24 cellular contexts compared by ENCODE assay signal in the genomic region with DNA sequence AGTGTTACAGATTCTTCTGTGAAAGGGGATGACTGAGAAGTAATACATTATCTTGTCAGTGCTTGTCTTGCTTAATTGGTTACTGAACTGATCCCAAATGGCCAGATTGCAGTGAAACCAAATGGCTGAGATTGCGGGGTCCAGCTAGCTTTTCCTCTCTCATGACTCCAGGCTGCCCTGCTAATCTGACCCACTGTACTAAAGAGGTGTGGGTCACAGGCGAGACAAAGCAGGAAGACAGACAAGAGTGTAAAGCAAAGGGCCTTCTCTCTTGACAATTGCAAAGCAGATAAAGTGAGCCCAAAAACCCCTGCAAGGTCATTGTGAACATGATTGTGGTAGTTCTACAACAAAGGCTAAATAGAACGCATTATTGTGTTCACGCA. TPM values are rescaled to one million over a fixed set of nuclear protein-coding genes. Genes with fewer than 3 reads are reported as not detected.
A peak's percentile ranks its signal among the peaks of the same experiment; 100 is the strongest.
DNase-seq lines count a peak whose midpoint lies in the region; ATAC-seq and TF ChIP-seq lines count a peak whose summit lies in the region.
"Had no signal": no experiment of that assay in that cellular context is flagged by ENCODE, and none has a peak within 500 bp of the region (broad histone marks: within the 10 kb centered on the region; RNA-seq: fewer than 3 reads in every experiment).

No MANE protein-coding gene starts in this region.

- intact Hi-C loops in left ventricle myocardium inferior (cut with micrococcal nuclease) (no loop called here), left cardiac atrium (cut with DNase I) (no loop called here)

- no peaks in the 10 kb centered on the region for H3K79me2 ChIP-seq in trophoblast cell (ENCODE audit: control insufficient read depth, insufficient read depth, low read length, poor library complexity)

- no peak overlapping the region for H2AK5ac ChIP-seq in trophoblast cell (ENCODE audit: low read length)

- peaks cover 4% of the 10 kb centered on the region for H3K36me3 Mint-ChIP-seq in glutamatergic neuron (ENCODE audit: unreplicated experiment)

- H3K4me3 Mint-ChIP-seq in glutamatergic neuron (ENCODE audit: unreplicated experiment): peak overlapping the region; percentile 54

- H3K36me3 ChIP-seq in left ventricle myocardium inferior: no peaks in the 10 kb centered on the region
- no peaks in the 10 kb centered on the region for H3K36me3 ChIP-seq in trophoblast cell (ENCODE audit: control insufficient read depth in 1 of 2, insufficient read depth in 2 of 2, low read length in 2 of 2)
- H3K36me3 ChIP-seq: BE2C had no signal

- H4K12ac ChIP-seq in trophoblast cell (ENCODE audit: low read depth, low read length): no peak overlapping the region

- no peak overlapping the region for H4K8ac ChIP-seq in trophoblast cell (ENCODE audit: low read depth, low read length)

- no peak overlapping the region for H3K4ac ChIP-seq in trophoblast cell (ENCODE audit: low read depth, low read length)

- H2BK5ac ChIP-seq in trophoblast cell (ENCODE audit: low read depth, low read length, poor library complexity): no peak overlapping the region

- H3K9me3 ChIP-seq in left ventricle myocardium inferior (replicated peaks) (no peaks in the 10 kb centered on the region), trophoblast cell (ENCODE audit: insufficient read depth, low read depth, low read length) (peaks cover 2% of the 10 kb centered on the region)
- H3K9me3 ChIP-seq: BE2C had no signal

- no peak overlapping the region for H3K4me2 ChIP-seq in trophoblast cell (ENCODE audit: low read length)

- no peak overlapping the region for H3K18ac ChIP-seq in trophoblast cell (ENCODE audit: low read length)

- ATAC-seq in left cardiac atrium (no peak), GM21619 (IDR thresholded peaks at IDR 0.05; ENCODE audit: unreplicated experiment) (no peak)
- ATAC-seq: Panc1 had no signal

- peak overlapping the region; percentile 75 for H3K9ac ChIP-seq in trophoblast cell (ENCODE audit: low read length)

- H3K27me3 Mint-ChIP-seq in glutamatergic neuron (ENCODE audit: unreplicated experiment): peaks cover 11% of the 10 kb centered on the region

- H3K4me1 Mint-ChIP-seq in glutamatergic neuron (ENCODE audit: low read depth, unreplicated experiment): peaks cover 4% of the 10 kb centered on the region

- H3K4me1 ChIP-seq in left ventricle myocardium inferior: peaks cover 32% of the 10 kb centered on the region
- peaks cover 0 to 2% of the 10 kb centered on the region in 2 experiments for H3K4me1 ChIP-seq in trophoblast cell (ENCODE audit: control insufficient read depth in 1 of 2, insufficient read depth in 2 of 2, low read length in 2 of 2)
- H3K4me1 ChIP-seq: BE2C had no signal

- no CpG with 5 or more reads among the region's 4 CpGs for WGBS in trophoblast cell (ENCODE audit: extremely low coverage, insufficient coverage, insufficient read length)

- H3K4me3 ChIP-seq in left ventricle myocardium inferior: peak overlapping the region; percentile 83
- H3K4me3 ChIP-seq in trophoblast cell (ENCODE audit: low read depth, low read length): no peak overlapping the region

- no peak overlapping the region for H3K27ac Mint-ChIP-seq in glutamatergic neuron (ENCODE audit: unreplicated experiment)
- H3K27ac Mint-ChIP-seq: CD14-positive monocyte; CD8-positive, alpha-beta memory T cell had no signal

- H2BK120ac ChIP-seq in trophoblast cell (ENCODE audit: insufficient read depth, low read length, poor library complexity): no peak overlapping the region

- no peak overlapping the region for H3K23ac ChIP-seq in trophoblast cell (ENCODE audit: low read length)

- no peak overlapping the region for H3K27ac ChIP-seq in left ventricle myocardium inferior (replicated peaks)
- no peak overlapping the region for H3K27ac ChIP-seq in trophoblast cell (ENCODE audit: low read depth, low read length)
- H3K27ac ChIP-seq: 22Rv1, RWPE1 had no signal

- H2BK12ac ChIP-seq in trophoblast cell (ENCODE audit: low read length): no peak overlapping the region

- peak; percentile 22 for DNase-seq in DMS153 treated with DMSO at 0.1 percent for 48 hours (lab: John Stamatoyannopoulos, UW; ENCODE audit: unreplicated experiment)
- DNase-seq in DMS153 (lab: John Stamatoyannopoulos, UW): no peak
- no peak for DNase-seq in left ventricle myocardium inferior
- no peak for DNase-seq in left cardiac atrium
- no peak for DNase-seq in glutamatergic neuron
- no peak for DNase-seq in trophoblast cell
- DNase-seq in activated T-cell treated with anti-CD3 and anti-CD28 coated beads for 4 hours: no peak
- DNase-seq: BE2C; CD8-positive, alpha-beta memory T cell; Kasumi-1; NCI-H1092 treated with DMSO at 0.1 percent for 48 hours; NCI-H1436; NCI-H187; NCI-H2227 treated with DMSO at 0.1 percent for 48 hours; NCI-H524; NCI-H82; SHP77 had no signal

- no peak for TF ChIP-seq CTCF in left ventricle myocardium inferior (IDR thresholded peaks at IDR 0.05; ENCODE audit: borderline replicate concordance)
- TF ChIP-seq CTCF in glutamatergic neuron (IDR thresholded peaks at IDR 0.05; ENCODE audit: partially characterized antibody, unreplicated experiment): no peak

- H3K27me3 ChIP-seq in left ventricle myocardium inferior (ENCODE audit: low read depth) (no peaks in the 10 kb centered on the region), trophoblast cell (ENCODE audit: insufficient read depth, low read length) (no peaks in the 10 kb centered on the region)
- H3K27me3 ChIP-seq: BE2C had no signal

- H3K79me1 ChIP-seq in trophoblast cell (ENCODE audit: low read length): no peaks in the 10 kb centered on the region

- no peak overlapping the region for H3K14ac ChIP-seq in trophoblast cell (ENCODE audit: low read length)

- H4K91ac ChIP-seq in trophoblast cell (ENCODE audit: low read depth, low read length): no peak overlapping the region

- no peak overlapping the region for H2AFZ ChIP-seq in trophoblast cell (ENCODE audit: insufficient read depth, low read length, poor library complexity)

- H3K9me3 Mint-ChIP-seq in glutamatergic neuron (ENCODE audit: unreplicated experiment): peaks cover 11% of the 10 kb centered on the region

RNA-seq across cellular contexts. Expression of a gene that starts 2.1 kb away (rescaled TPM):
- total RNA-seq in left ventricle myocardium inferior (13.6 TPM), left cardiac atrium (10 to 100 TPM; 12.1 to 12.8 TPM), glutamatergic neuron (ENCODE audit: unreplicated experiment) (5.1 TPM)
- polyA plus RNA-seq in trophoblast cell (2013): 1.5 and 1.7 TPM in 2 replicates
- total RNA-seq: CD8-positive, alpha-beta memory T cell; HT-29; OCI-LY7 had no signal
- polyA plus RNA-seq: CD14-positive monocyte had no signal
